1 cellular context compared by ENCODE assay signal in the genomic region with DNA sequence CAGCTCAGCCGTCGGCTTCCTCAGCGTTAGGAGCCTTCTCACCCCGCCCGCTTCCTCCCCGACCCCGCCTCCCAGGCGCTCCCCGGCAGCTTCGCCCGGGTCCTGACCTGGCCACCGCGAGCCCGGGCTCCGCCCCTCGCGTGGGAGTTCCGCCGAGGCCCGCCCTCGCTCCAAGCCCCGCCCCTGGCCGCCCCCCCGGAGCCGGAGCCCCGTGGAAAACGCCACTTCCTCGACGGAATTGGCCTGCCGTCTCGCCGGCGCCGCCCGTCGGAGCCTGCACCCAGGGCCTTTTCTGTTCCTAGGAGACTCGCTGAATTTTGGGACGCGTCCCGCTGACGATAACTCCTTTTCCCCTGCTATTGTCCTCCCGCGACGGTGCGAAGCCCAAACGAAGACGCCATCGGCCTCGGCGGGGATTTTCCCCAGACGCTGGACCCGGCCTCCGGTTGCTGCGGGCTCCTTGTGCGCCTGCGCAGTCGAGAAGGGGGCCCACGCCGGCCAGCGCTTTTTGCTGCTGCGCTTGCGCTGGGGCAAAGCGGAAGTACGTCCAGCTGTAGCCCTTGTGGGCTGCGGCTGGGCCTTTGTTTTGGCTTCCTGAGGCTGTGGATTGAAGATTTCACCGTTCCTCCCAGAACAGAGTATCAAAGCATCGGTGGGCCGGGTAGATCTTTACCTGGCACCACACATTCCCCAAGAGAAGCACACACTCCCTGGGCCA.
TF ChIP-seq lines count a peak whose summit lies in the region.

No MANE protein-coding gene starts in this region.

TF ChIP-seq in HepG2, 621 proteins besides CTCF, POLR2A, EP300 and RAD21 (continued from another document and continues in another):
- TF ChIP-seq GPBP1L1 (CRISPR knock-in tag; IDR thresholded peaks at IDR 0.05) (no peak), ZNF564 (CRISPR knock-in tag; IDR thresholded peaks at IDR 0.05) (no peak), KDM5A (IDR thresholded peaks at IDR 0.05; ENCODE audit: borderline replicate concordance, low read length) (no peak), ZNF282 (IDR thresholded peaks at IDR 0.05; ENCODE audit: partially characterized antibody) (no peak), HMG20B (CRISPR knock-in tag; conservative IDR thresholded peaks at IDR 0.05) (no peak), NR3C1 (CRISPR knock-in tag; IDR thresholded peaks at IDR 0.05) (no peak), IKZF1 (IDR thresholded peaks at IDR 0.05) (no peak), NR1H2 (CRISPR knock-in tag; IDR thresholded peaks at IDR 0.05; ENCODE audit: borderline replicate concordance, low read depth) (no peak), ZNF546 (CRISPR knock-in tag; conservative IDR thresholded peaks at IDR 0.05) (no peak; the same call in 1 of the 2 replicates), KLF12 (CRISPR knock-in tag; IDR thresholded peaks at IDR 0.05; ENCODE audit: borderline replicate concordance) (peak; percentile 74; the same call in 1 of the 2 replicates), ZSCAN25 (CRISPR knock-in tag; IDR thresholded peaks at IDR 0.05) (no peak), ZNF777 (CRISPR knock-in tag; IDR thresholded peaks at IDR 0.05) (peak; percentile 100), NCOA5 (CRISPR knock-in tag; IDR thresholded peaks at IDR 0.05) (peak; percentile 71; the same call in 1 of the 2 replicates), BHLHE40 (IDR thresholded peaks at IDR 0.05; ENCODE audit: low read length) (no peak), SALL1 (CRISPR knock-in tag; IDR thresholded peaks at IDR 0.05) (peak; percentile 74), ZNF639 (CRISPR knock-in tag; conservative IDR thresholded peaks at IDR 0.05) (peak; percentile 53; the same call in 1 of the 2 replicates), HNRNPLL (IDR thresholded peaks at IDR 0.05; ENCODE audit: low read depth, low read length, poor library complexity, severe bottlenecking) (peak; percentile 87), SIX4 (CRISPR knock-in tag; IDR thresholded peaks at IDR 0.05) (no peak), ZNF749 (CRISPR knock-in tag; IDR thresholded peaks at IDR 0.05; ENCODE audit: borderline replicate concordance) (no peak), NAIF1 (CRISPR knock-in tag; IDR thresholded peaks at IDR 0.05; ENCODE audit: borderline replicate concordance) (no peak), ZBTB39 (CRISPR knock-in tag; IDR thresholded peaks at IDR 0.05) (no peak), ZNF562 (CRISPR knock-in tag; IDR thresholded peaks at IDR 0.05; ENCODE audit: borderline replicate concordance) (no peak), NFIB (CRISPR knock-in tag; IDR thresholded peaks at IDR 0.05; ENCODE audit: borderline replicate concordance) (no peak), MYC (CRISPR knock-in tag; IDR thresholded peaks at IDR 0.05; ENCODE audit: borderline replicate concordance) (peak; percentile 63), RBFOX2 (IDR thresholded peaks at IDR 0.05; ENCODE audit: low read depth, low read length) (peak; percentile 97), NFE2L1 (CRISPR knock-in tag; IDR thresholded peaks at IDR 0.05; ENCODE audit: borderline replicate concordance) (no peak), EED (CRISPR knock-in tag; IDR thresholded peaks at IDR 0.05) (peak; percentile 56; the same call in 1 of the 2 replicates), ZNF646 (CRISPR knock-in tag; IDR thresholded peaks at IDR 0.05) (no peak), CC2D1A (CRISPR knock-in tag; IDR thresholded peaks at IDR 0.05) (no peak), ZNF740 (CRISPR knock-in tag; IDR thresholded peaks at IDR 0.05) (no peak), ZBTB1 (CRISPR knock-in tag; IDR thresholded peaks at IDR 0.05; ENCODE audit: borderline replicate concordance) (no peak)
- TF ChIP-seq, protein P1, sequence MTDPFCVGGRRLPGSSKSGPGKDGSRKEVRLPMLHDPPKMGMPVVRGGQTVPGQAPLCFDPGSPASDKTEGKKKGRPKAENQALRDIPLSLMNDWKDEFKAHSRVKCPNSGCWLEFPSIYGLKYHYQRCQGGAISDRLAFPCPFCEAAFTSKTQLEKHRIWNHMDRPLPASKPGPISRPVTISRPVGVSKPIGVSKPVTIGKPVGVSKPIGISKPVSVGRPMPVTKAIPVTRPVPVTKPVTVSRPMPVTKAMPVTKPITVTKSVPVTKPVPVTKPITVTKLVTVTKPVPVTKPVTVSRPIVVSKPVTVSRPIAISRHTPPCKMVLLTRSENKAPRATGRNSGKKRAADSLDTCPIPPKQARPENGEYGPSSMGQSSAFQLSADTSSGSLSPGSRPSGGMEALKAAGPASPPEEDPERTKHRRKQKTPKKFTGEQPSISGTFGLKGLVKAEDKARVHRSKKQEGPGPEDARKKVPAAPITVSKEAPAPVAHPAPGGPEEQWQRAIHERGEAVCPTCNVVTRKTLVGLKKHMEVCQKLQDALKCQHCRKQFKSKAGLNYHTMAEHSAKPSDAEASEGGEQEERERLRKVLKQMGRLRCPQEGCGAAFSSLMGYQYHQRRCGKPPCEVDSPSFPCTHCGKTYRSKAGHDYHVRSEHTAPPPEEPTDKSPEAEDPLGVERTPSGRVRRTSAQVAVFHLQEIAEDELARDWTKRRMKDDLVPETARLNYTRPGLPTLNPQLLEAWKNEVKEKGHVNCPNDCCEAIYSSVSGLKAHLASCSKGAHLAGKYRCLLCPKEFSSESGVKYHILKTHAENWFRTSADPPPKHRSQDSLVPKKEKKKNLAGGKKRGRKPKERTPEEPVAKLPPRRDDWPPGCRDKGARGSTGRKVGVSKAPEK (CRISPR knock-in tag; IDR thresholded peaks at IDR 0.05; ENCODE audit: borderline replicate concordance): no peak
- TF ChIP-seq, protein P2, sequence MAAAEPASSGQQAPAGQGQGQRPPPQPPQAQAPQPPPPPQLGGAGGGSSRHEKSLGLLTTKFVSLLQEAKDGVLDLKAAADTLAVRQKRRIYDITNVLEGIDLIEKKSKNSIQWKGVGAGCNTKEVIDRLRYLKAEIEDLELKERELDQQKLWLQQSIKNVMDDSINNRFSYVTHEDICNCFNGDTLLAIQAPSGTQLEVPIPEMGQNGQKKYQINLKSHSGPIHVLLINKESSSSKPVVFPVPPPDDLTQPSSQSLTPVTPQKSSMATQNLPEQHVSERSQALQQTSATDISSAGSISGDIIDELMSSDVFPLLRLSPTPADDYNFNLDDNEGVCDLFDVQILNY (CRISPR knock-in tag; conservative IDR thresholded peaks at IDR 0.05): no peak
- TF ChIP-seq, protein P3, sequence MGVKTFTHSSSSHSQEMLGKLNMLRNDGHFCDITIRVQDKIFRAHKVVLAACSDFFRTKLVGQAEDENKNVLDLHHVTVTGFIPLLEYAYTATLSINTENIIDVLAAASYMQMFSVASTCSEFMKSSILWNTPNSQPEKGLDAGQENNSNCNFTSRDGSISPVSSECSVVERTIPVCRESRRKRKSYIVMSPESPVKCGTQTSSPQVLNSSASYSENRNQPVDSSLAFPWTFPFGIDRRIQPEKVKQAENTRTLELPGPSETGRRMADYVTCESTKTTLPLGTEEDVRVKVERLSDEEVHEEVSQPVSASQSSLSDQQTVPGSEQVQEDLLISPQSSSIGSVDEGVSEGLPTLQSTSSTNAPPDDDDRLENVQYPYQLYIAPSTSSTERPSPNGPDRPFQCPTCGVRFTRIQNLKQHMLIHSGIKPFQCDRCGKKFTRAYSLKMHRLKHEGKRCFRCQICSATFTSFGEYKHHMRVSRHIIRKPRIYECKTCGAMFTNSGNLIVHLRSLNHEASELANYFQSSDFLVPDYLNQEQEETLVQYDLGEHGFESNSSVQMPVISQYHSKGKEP (CRISPR knock-in tag; IDR thresholded peaks at IDR 0.05): no peak; the same call in 1 of the 2 replicates
- TF ChIP-seq, protein P4, sequence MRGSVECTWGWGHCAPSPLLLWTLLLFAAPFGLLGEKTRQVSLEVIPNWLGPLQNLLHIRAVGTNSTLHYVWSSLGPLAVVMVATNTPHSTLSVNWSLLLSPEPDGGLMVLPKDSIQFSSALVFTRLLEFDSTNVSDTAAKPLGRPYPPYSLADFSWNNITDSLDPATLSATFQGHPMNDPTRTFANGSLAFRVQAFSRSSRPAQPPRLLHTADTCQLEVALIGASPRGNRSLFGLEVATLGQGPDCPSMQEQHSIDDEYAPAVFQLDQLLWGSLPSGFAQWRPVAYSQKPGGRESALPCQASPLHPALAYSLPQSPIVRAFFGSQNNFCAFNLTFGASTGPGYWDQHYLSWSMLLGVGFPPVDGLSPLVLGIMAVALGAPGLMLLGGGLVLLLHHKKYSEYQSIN (CRISPR knock-in tag; IDR thresholded peaks at IDR 0.05; ENCODE audit: borderline replicate concordance): no peak
- TF ChIP-seq, protein P5, sequence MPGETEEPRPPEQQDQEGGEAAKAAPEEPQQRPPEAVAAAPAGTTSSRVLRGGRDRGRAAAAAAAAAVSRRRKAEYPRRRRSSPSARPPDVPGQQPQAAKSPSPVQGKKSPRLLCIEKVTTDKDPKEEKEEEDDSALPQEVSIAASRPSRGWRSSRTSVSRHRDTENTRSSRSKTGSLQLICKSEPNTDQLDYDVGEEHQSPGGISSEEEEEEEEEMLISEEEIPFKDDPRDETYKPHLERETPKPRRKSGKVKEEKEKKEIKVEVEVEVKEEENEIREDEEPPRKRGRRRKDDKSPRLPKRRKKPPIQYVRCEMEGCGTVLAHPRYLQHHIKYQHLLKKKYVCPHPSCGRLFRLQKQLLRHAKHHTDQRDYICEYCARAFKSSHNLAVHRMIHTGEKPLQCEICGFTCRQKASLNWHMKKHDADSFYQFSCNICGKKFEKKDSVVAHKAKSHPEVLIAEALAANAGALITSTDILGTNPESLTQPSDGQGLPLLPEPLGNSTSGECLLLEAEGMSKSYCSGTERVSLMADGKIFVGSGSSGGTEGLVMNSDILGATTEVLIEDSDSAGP (CRISPR knock-in tag; IDR thresholded peaks at IDR 0.05; ENCODE audit: borderline replicate concordance): peak; percentile 79; the same call in 1 of the 2 replicates
